30 cellular contexts compared by ENCODE assay signal in the genomic region with DNA sequence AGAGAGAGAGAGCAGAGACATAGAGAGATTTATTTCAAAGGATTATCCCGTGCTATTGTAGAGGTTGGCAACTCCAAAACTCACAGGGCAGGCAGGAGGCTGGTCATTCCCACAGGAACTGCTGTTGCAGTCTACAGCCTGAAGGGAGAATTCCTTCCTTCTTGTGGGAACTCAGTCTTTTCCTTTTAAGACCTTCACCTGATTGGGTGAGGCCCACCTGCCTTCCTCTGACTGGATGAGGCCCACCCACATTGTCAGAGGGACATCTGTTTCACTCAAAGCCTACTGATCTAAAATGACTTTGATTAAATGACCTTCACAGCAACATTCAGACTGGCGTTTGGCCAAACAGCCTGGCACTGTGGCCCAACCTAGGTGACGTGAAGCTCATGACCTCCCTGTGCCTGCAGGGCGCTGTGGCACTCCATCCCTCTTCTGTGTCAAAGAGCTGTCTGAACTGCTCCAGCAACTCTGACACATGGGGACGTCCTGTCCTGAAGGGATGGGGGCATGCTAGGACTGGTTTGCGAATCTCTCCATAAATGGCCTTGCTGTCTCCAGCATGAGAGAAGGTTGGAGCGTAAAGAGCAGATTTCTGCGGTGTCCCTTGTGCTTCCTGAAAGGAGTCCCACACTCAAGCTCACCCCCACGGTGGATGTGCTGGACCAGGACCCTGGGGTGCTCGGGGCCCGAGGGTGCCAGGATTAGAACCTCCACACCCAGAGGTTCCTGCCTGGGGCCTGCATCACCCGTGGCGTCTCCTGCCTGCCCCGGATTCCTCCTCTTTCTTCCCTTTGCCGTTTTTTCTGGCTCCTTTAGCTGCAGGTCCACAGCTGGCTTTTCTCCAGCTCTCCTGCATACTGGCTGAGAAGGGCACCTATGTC. TPM values are rescaled to one million over a fixed set of nuclear protein-coding genes. Genes with fewer than 3 reads are reported as not detected.
DNase-seq lines count a peak whose midpoint lies in the region; ATAC-seq, FAIRE-seq and TF ChIP-seq lines count a peak whose summit lies in the region.
"Had no signal": no experiment of that assay in that cellular context is flagged by ENCODE, and none has a peak within 500 bp of the region (broad histone marks: within the 10 kb centered on the region; RNA-seq: fewer than 3 reads in every experiment).

No MANE protein-coding gene starts in this region.

- no peak overlapping the region for H2BK120ac ChIP-seq in H1 (replicated peaks; ENCODE audit: low read depth, low read length)

- WGBS in H1 (ENCODE audit: extremely low coverage in 1 of 2, insufficient coverage in 1 of 2, insufficient read length in 1 of 2, insufficient replicate concordance in 2 of 2, low coverage in 1 of 2, low lambda C conversion rate in 2 of 2, missing lambda C conversion rate in 1 of 2), 2 experiments, result 82% methylated on average over 15 of the region's 15 CpGs; no CpG with 5 or more reads in 1 of the 2 experiments

- no peak overlapping the region for H2BK5ac ChIP-seq in H1 (ENCODE audit: low read depth, low read length)

- no peak overlapping the region for H3K4ac ChIP-seq in H1 (replicated peaks; ENCODE audit: insufficient read length, low read depth, low read length)

- ATAC-seq in HCT116 (peak; percentile 41; the same call in 1 of the 2 replicates), mucosa of descending colon (no peak)
- ATAC-seq: activated T-cell treated with anti-CD3 and anti-CD28 coated beads, Interleukin-2, amount 50 U/mL, for 4 hours; stimulated activated naive B cell treated with anti-CD40 and anti-IgM and Interleukin-4, amounts not matched to agents 10 μg/mL and 1 μg/mL and 100 μg/mL, for 72 hours; T-helper 17 cell had no signal

- no peak overlapping the region for H4K91ac ChIP-seq in H1 (replicated peaks; ENCODE audit: insufficient read length, low read length)

- H3K27me3 ChIP-seq in HCT116 (ENCODE audit: insufficient read depth, low read length) (no peaks in the 10 kb centered on the region), H1 (replicated peaks in 1 of 4; ENCODE audit: control insufficient read depth in 3 of 4, extremely low read depth in 1 of 4, insufficient read depth in 3 of 4, low read length in 3 of 4) (peaks cover 0 to 8% (median 6%) of the 10 kb centered on the region in 4 experiments; a peak in 4 of 7 replicates)
- H3K27me3 ChIP-seq: Peyer's patch had no signal

- H4K8ac ChIP-seq in H1 (ENCODE audit: extremely low read depth, insufficient read depth, low read length), result no peak overlapping the region

- H3K27ac ChIP-seq in HCT116 (ENCODE audit: low read depth, low read length) (no peak overlapping the region), H1 (ENCODE audit: low read depth, low read length) (no peak overlapping the region), caudate nucleus (ENCODE audit: low read depth, low read length) (no peak overlapping the region)
- H3K27ac ChIP-seq: brain microvascular endothelial cell, coronary artery, Peyer's patch, suprapubic skin had no signal

- TF ChIP-seq CTCF in HCT116 (IDR thresholded peaks at IDR 0.05 in 2 of 3, conservative IDR thresholded peaks at IDR 0.05 in 1 of 3; ENCODE audit: borderline replicate concordance in 1 of 3, insufficient read depth in 1 of 3, low read depth in 2 of 3, low read length in 2 of 3), result 0 out of 6 replicates have a peak, but pooled peaks of 1 of the 3 experiments have one; percentile 4
- no peak for TF ChIP-seq CTCF in H1 (IDR thresholded peaks at IDR 0.05; ENCODE audit: control extremely low read depth in 1 of 3, insufficient read depth in 1 of 3, low read depth in 1 of 3, low read length in 3 of 3)
- TF ChIP-seq CTCF in mucosa of descending colon (IDR thresholded peaks at IDR 0.05), result no peak

- TF ChIP-seq POLR2A in HCT116 (IDR thresholded peaks at IDR 0.05; ENCODE audit: borderline replicate concordance, extremely low read depth, insufficient read depth, insufficient read length) (no peak), H1 (IDR thresholded peaks at IDR 0.05; ENCODE audit: control extremely low read depth in 1 of 2, low read depth in 2 of 2, low read length in 2 of 2) (no peak)

- H3K23me2 ChIP-seq in H1 (ENCODE audit: low read depth, low read length), result no peaks in the 10 kb centered on the region

- no peak overlapping the region for H3K23ac ChIP-seq in H1 (ENCODE audit: insufficient read length)

- no peak overlapping the region for H2AK5ac ChIP-seq in H1 (ENCODE audit: low read depth, low read length)

- H2AFZ ChIP-seq in HCT116 (ENCODE audit: low read depth, low read length, poor library complexity, severe bottlenecking) (no peak overlapping the region), H1 (ENCODE audit: low read length) (no peak overlapping the region)

- no peak for TF ChIP-seq EP300 in H1 (IDR thresholded peaks at IDR 0.05; ENCODE audit: borderline replicate concordance in 1 of 2, low read depth in 2 of 2, low read length in 2 of 2)

- H3K36me3 ChIP-seq in HCT116 (ENCODE audit: control insufficient read depth in 1 of 2, insufficient read depth in 2 of 2, low read length in 2 of 2) (no peaks in the 10 kb centered on the region), H1 (ENCODE audit: control insufficient read depth in 2 of 4, insufficient read depth in 4 of 4, low read length in 3 of 4) (no peaks in the 10 kb centered on the region), mucosa of descending colon (ENCODE audit: low read depth) (no peaks in the 10 kb centered on the region)
- H3K36me3 ChIP-seq: brain microvascular endothelial cell, Peyer's patch, suprapubic skin had no signal

- no peak overlapping the region for H4K5ac ChIP-seq in H1 (ENCODE audit: insufficient read length, low read depth, low read length)

- H3K4me2 ChIP-seq in HCT116 (ENCODE audit: low read length) (no peak overlapping the region), H1 (ENCODE audit: insufficient read depth in 1 of 2, low read depth in 2 of 2, low read length in 2 of 2) (no peak overlapping the region)

- no peak overlapping the region for H3K56ac ChIP-seq in H1 (replicated peaks; ENCODE audit: insufficient read length, low read depth, low read length)

- RAD21 ChIA-PET in HCT116 (lab: Charles Lee; ENCODE audit: low non-redundant PET in 1 of 2, low total read pairs in 2 of 2, uncharacterized antibody in 2 of 2, unreplicated experiment in 2 of 2), result interaction anchor here in 1 of 2 experiments (0.6 kb wide), 1 partner anchor 183 kb away, joined by 3 read pairs; no protein-coding TSS in a partner anchor

- H4K20me1 ChIP-seq in HCT116 (ENCODE audit: insufficient read depth), result no peaks in the 10 kb centered on the region
- no peaks in the 10 kb centered on the region for H4K20me1 ChIP-seq in H1 (replicated peaks in 1 of 2; ENCODE audit: control insufficient read depth in 1 of 2, insufficient read depth in 2 of 2, low read length in 2 of 2)

- no peak overlapping the region for H3K18ac ChIP-seq in H1 (ENCODE audit: extremely low read depth, low read length)

- intact Hi-C loops in HCT116 (cut with micrococcal nuclease) (loop anchor here (5.0 kb wide), 1 partner anchor 232 kb away; no protein-coding TSS in a partner anchor), mucosa of descending colon (cut with DNase I, micrococcal nuclease) (loop anchor here in 1 of 2 donors (5.0 kb wide), 1 partner anchor 182 kb away; the partner anchor contains the start of gene SYT8)

- H2BK15ac ChIP-seq in H1 (ENCODE audit: low read length), result no peak overlapping the region; the same call in 1 of the 2 replicates

- H3K9ac ChIP-seq in HCT116 (ENCODE audit: low read length) (no peak overlapping the region), H1 (replicated peaks in 1 of 4; ENCODE audit: extremely low read depth in 1 of 4, low read depth in 3 of 4, low read length in 3 of 4) (no peak overlapping the region)

- H2BK20ac ChIP-seq in H1 (ENCODE audit: low read length), result no peak overlapping the region

- DNase-seq in NCI-H2029 (lab: John Stamatoyannopoulos, UW), result peak; percentile 44
- DNase-seq in NCI-H2029 treated with DMSO at 0.1 percent for 48 hours (lab: John Stamatoyannopoulos, UW), result no peak
- DNase-seq in HCT116 (ENCODE audit: low read depth, low spot score), result no peak
- DNase-seq in H1 (ENCODE audit: low read depth in 1 of 2, low spot score in 2 of 2), result no peak
- DNase-seq in mucosa of descending colon, result peak in 2 of 3 donors; percentile 4 to 29
- DNase-seq in islet precursor cell, result no peak
- no peak for DNase-seq in caudate nucleus (lab: John Stamatoyannopoulos, UW)
- DNase-seq in iPS-NIHi7 (ENCODE audit: extremely low spot score), result no peak
- DNase-seq: activated CD4-positive, alpha-beta T cell treated with anti-CD3 and anti-CD28 coated beads for 48 hours; activated T-cell treated with anti-CD3 and anti-CD28 coated beads, Interleukin-2, amount 50 U/mL, for 4 hours; AML-193; brain microvascular endothelial cell; DND-41; HCEC 1CT; IMR-90; mesenchymal stem cell; naive B cell; NCI-H1417 treated with DMSO at 0.1 percent for 48 hours; NCI-H2171 treated with DMSO at 0.1 percent for 48 hours; NCI-H524; nucleus accumbens; stimulated activated CD4-positive, alpha-beta T cell treated with anti-CD3 and anti-CD28 coated beads, Interleukin-12 subunit alpha, Interleukin-12 subunit beta, amount 100 ng/mL, for 4 hours; stimulated activated CD4-positive, alpha-beta T cell treated with anti-CD3 and anti-CD28 coated beads, Interleukin-4, amount 100 ng/mL, for 24 hours; stimulated activated naive B cell treated with anti-CD40 and anti-IgM and Interleukin-4, amounts not matched to agents 10 μg/mL and 1 μg/mL and 100 μg/mL, for 72 hours; T-helper 17 cell had no signal

- no peak for FAIRE-seq in H1 (lab: Jason Lieb, UNC)

- H2BK12ac ChIP-seq in H1 (ENCODE audit: low read depth, low read length), result 0 out of 2 replicates have a peak overlapping the region, but pooled peaks have one; percentile 43

- H3K4me1 ChIP-seq in HCT116 (ENCODE audit: control insufficient read depth in 1 of 2, insufficient read depth in 2 of 2, low read length in 2 of 2) (peaks cover 0 to 7% of the 10 kb centered on the region in 2 experiments; a peak in 3 of 4 replicates), H1 (replicated peaks in 1 of 4; ENCODE audit: control insufficient read depth in 3 of 4, insufficient read depth in 4 of 4, low read length in 3 of 4) (peaks cover 0 to 6% (median 2%) of the 10 kb centered on the region in 4 experiments; a peak in 3 of 7 replicates), mucosa of descending colon (ENCODE audit: low read depth) (no peaks in the 10 kb centered on the region)

- H3K14ac ChIP-seq in H1 (ENCODE audit: insufficient read length), result no peak overlapping the region

- no peaks in the 10 kb centered on the region for H3K9me2 ChIP-seq in HCT116 (ENCODE audit: insufficient read depth)

- H3K4me3 ChIP-seq in HCT116 (replicated peaks in 1 of 2; ENCODE audit: low read depth in 1 of 2, low read length in 2 of 2) (no peak overlapping the region), H1 (ENCODE audit: extremely low read depth in 1 of 4, insufficient read depth in 2 of 4, low read depth in 3 of 4, low read length in 4 of 4) (no peak overlapping the region), mucosa of descending colon (no peak overlapping the region)
- H3K4me3 ChIP-seq: coronary artery, Peyer's patch, suprapubic skin had no signal

- no peak for TF ChIP-seq RAD21 in HCT116 (IDR thresholded peaks at IDR 0.05; ENCODE audit: low read depth)
- TF ChIP-seq RAD21 in H1 (IDR thresholded peaks at IDR 0.05 in 1 of 2, conservative IDR thresholded peaks at IDR 0.05 in 1 of 2; ENCODE audit: low read depth in 2 of 2, low read length in 2 of 2), result no peak

- H3K79me2 ChIP-seq in HCT116 (ENCODE audit: insufficient read depth, low read length) (no peaks in the 10 kb centered on the region), H1 (ENCODE audit: control insufficient read depth in 1 of 2, insufficient read depth in 2 of 2, low read length in 2 of 2) (no peaks in the 10 kb centered on the region)

- POLR2A ChIA-PET in HCT116 (lab: Charles Lee) (no interaction called here), H1 (lab: Charles Lee; ENCODE audit: partially characterized antibody) (no interaction called here)

- BruUV-seq in HCT116 (replicated peaks; lab: Mats Ljungman, UMichigan), result no TSS peak

- no peaks in the 10 kb centered on the region for H3K79me1 ChIP-seq in H1 (ENCODE audit: low read depth, low read length)

- CTCF ChIA-PET in HCT116 (lab: Charles Lee) (interaction anchor here (1.1 to 1.7 kb wide), 4 partner anchors 11 to 501 kb away, joined by 3 to 11 read pairs (median 4); no protein-coding TSS in a partner anchor), H1 (lab: Charles Lee; ENCODE audit: partially characterized antibody) (interaction anchor here (0.7 to 10.1 kb wide), 12 partner anchors 11 to 626 kb away, joined by 3 to 166 read pairs (median 4); partner anchors contain the start of gene SYT8)

- H3K9me3 ChIP-seq in HCT116 (ENCODE audit: control insufficient read depth in 1 of 2, insufficient read depth in 1 of 2, low read depth in 1 of 2, low read length in 2 of 2) (no peaks in the 10 kb centered on the region), H1 (ENCODE audit: insufficient read depth in 2 of 2, low read depth in 1 of 2, low read length in 1 of 2) (no peaks in the 10 kb centered on the region), mucosa of descending colon (no peaks in the 10 kb centered on the region)
- H3K9me3 ChIP-seq: Peyer's patch, suprapubic skin had no signal

RNA-seq across cellular contexts. Expression of gene KRTAP5-5, which starts 20.7 kb away (rescaled TPM):
- total RNA-seq in HCT116 (2021; ENCODE audit: unreplicated experiment), result not detected
- polyA plus RNA-seq in HCT116 (2012), result not detected in 2 replicates
- total RNA-seq in H1 (2021; fragmentation: NEBNext Ultra II Directional; extraction: Animal tissue kit (Norgen Biotek cat#: 25700)), result not detected in 2 replicates
- polyA plus RNA-seq in H1 (2011; rRNA removed), result 0.09 TPM in 1 of 2 replicates, not detected in the other
- not detected for polyA plus RNA-seq in H1 (2011; cell fraction: cytosol; rRNA removed)
- polyA plus RNA-seq in H1 (2011; cell fraction: nucleus; rRNA removed), result not detected
- not detected in 4 replicates for polyA plus RNA-seq in H1 (2012, experiment 1 of 2)
- not detected for polyA plus RNA-seq in H1 (2012, experiment 2 of 2)
- polyA plus RNA-seq in H1 (2013, experiment 1 of 2), result not detected
- not detected for polyA plus RNA-seq in H1 (2013, experiment 2 of 2)
- not detected in 2 replicates for polyA minus RNA-seq in H1 (2011; rRNA and poly(A)+ RNA removed)
- not detected for polyA minus RNA-seq in H1 (2011; cell fraction: cytosol; rRNA and poly(A)+ RNA removed)
- not detected for polyA minus RNA-seq in H1 (2011; cell fraction: nucleus; rRNA and poly(A)+ RNA removed)
- 1 to 10 TPM in 1 of 3 donors, under 1 TPM in 2; 0.32 to 1.6 (median 0.75) TPM for total RNA-seq in mucosa of descending colon
- total RNA-seq: activated T-cell treated with anti-CD3 and anti-CD28 coated beads, Interleukin-2, amount 50 U/mL, for 4 hours; IMR-90; Peyer's patch; renal cortical epithelial cell; T-helper 17 cell; urinary bladder had no signal
- polyA plus RNA-seq: IMR-90, urinary bladder had no signal

RNA-seq across cellular contexts. Expression of gene KRTAP5-4, which starts 28.3 kb away (rescaled TPM):
- total RNA-seq in HCT116 (2021; ENCODE audit: unreplicated experiment), result not detected
- not detected in 2 replicates for polyA plus RNA-seq in HCT116 (2012)
- total RNA-seq in H1 (2021; fragmentation: NEBNext Ultra II Directional; extraction: Animal tissue kit (Norgen Biotek cat#: 25700)), result not detected in 2 replicates
- polyA plus RNA-seq in H1 (2011; rRNA removed), result not detected in 2 replicates
- not detected for polyA plus RNA-seq in H1 (2011; cell fraction: cytosol; rRNA removed)
- not detected for polyA plus RNA-seq in H1 (2011; cell fraction: nucleus; rRNA removed)
- not detected in 4 replicates for polyA plus RNA-seq in H1 (2012, experiment 1 of 2)
- not detected for polyA plus RNA-seq in H1 (2012, experiment 2 of 2)
- not detected for polyA plus RNA-seq in H1 (2013, experiment 1 of 2)
- not detected for polyA plus RNA-seq in H1 (2013, experiment 2 of 2)
- not detected in 2 replicates for polyA minus RNA-seq in H1 (2011; rRNA and poly(A)+ RNA removed)
- polyA minus RNA-seq in H1 (2011; cell fraction: cytosol; rRNA and poly(A)+ RNA removed), result not detected
- not detected for polyA minus RNA-seq in H1 (2011; cell fraction: nucleus; rRNA and poly(A)+ RNA removed)
- not detected for total RNA-seq in mucosa of descending colon
- total RNA-seq: activated T-cell treated with anti-CD3 and anti-CD28 coated beads, Interleukin-2, amount 50 U/mL, for 4 hours; IMR-90; Peyer's patch; renal cortical epithelial cell; T-helper 17 cell; urinary bladder had no signal
- polyA plus RNA-seq: IMR-90, urinary bladder had no signal

RNA-seq across cellular contexts. Expression of gene KRTAP5-3, which starts 42.0 kb away (rescaled TPM):
- total RNA-seq in HCT116 (2021; ENCODE audit: unreplicated experiment), result not detected
- not detected in 2 replicates for polyA plus RNA-seq in HCT116 (2012)
- total RNA-seq in H1 (2021; fragmentation: NEBNext Ultra II Directional; extraction: Animal tissue kit (Norgen Biotek cat#: 25700)), result not detected in 2 replicates
- not detected in 2 replicates for polyA plus RNA-seq in H1 (2011; rRNA removed)
- polyA plus RNA-seq in H1 (2011; cell fraction: cytosol; rRNA removed), result not detected
- polyA plus RNA-seq in H1 (2011; cell fraction: nucleus; rRNA removed), result not detected
- not detected in 4 replicates for polyA plus RNA-seq in H1 (2012, experiment 1 of 2)
- not detected for polyA plus RNA-seq in H1 (2012, experiment 2 of 2)
- polyA plus RNA-seq in H1 (2013, experiment 1 of 2), result not detected
- not detected for polyA plus RNA-seq in H1 (2013, experiment 2 of 2)
- polyA minus RNA-seq in H1 (2011; rRNA and poly(A)+ RNA removed), result not detected in 2 replicates
- not detected for polyA minus RNA-seq in H1 (2011; cell fraction: cytosol; rRNA and poly(A)+ RNA removed)
- polyA minus RNA-seq in H1 (2011; cell fraction: nucleus; rRNA and poly(A)+ RNA removed), result not detected
- not detected for total RNA-seq in mucosa of descending colon
- total RNA-seq: activated T-cell treated with anti-CD3 and anti-CD28 coated beads, Interleukin-2, amount 50 U/mL, for 4 hours; IMR-90; Peyer's patch; renal cortical epithelial cell; T-helper 17 cell; urinary bladder had no signal
- polyA plus RNA-seq: IMR-90, urinary bladder had no signal

RNA-seq across cellular contexts. Expression of gene KRTAP5-6, which starts 46.7 kb away (rescaled TPM):
- not detected for total RNA-seq in HCT116 (2021; ENCODE audit: unreplicated experiment)
- not detected in 2 replicates for polyA plus RNA-seq in HCT116 (2012)
- not detected in 2 replicates for total RNA-seq in H1 (2021; fragmentation: NEBNext Ultra II Directional; extraction: Animal tissue kit (Norgen Biotek cat#: 25700))
- polyA plus RNA-seq in H1 (2011; rRNA removed), result not detected in 2 replicates
- not detected for polyA plus RNA-seq in H1 (2011; cell fraction: cytosol; rRNA removed)
- polyA plus RNA-seq in H1 (2011; cell fraction: nucleus; rRNA removed), result not detected
- polyA plus RNA-seq in H1 (2012, experiment 1 of 2), result not detected in 4 replicates
- not detected for polyA plus RNA-seq in H1 (2012, experiment 2 of 2)
- polyA plus RNA-seq in H1 (2013, experiment 1 of 2), result not detected
- polyA plus RNA-seq in H1 (2013, experiment 2 of 2), result not detected
- polyA minus RNA-seq in H1 (2011; rRNA and poly(A)+ RNA removed), result not detected in 2 replicates
- not detected for polyA minus RNA-seq in H1 (2011; cell fraction: cytosol; rRNA and poly(A)+ RNA removed)
- not detected for polyA minus RNA-seq in H1 (2011; cell fraction: nucleus; rRNA and poly(A)+ RNA removed)
- total RNA-seq in mucosa of descending colon, result not detected
- total RNA-seq: activated T-cell treated with anti-CD3 and anti-CD28 coated beads, Interleukin-2, amount 50 U/mL, for 4 hours; IMR-90; Peyer's patch; renal cortical epithelial cell; T-helper 17 cell; urinary bladder had no signal
- polyA plus RNA-seq: IMR-90, urinary bladder had no signal

RNA-seq across cellular contexts. Expression of gene KRTAP5-2, which starts 52.2 kb away (rescaled TPM):
- not detected for total RNA-seq in HCT116 (2021; ENCODE audit: unreplicated experiment)
- polyA plus RNA-seq in HCT116 (2012), result 0.05 and 0.06 TPM in 2 replicates
- not detected in 2 replicates for total RNA-seq in H1 (2021; fragmentation: NEBNext Ultra II Directional; extraction: Animal tissue kit (Norgen Biotek cat#: 25700))
- polyA plus RNA-seq in H1 (2011; rRNA removed), result not detected in 2 replicates
- not detected for polyA plus RNA-seq in H1 (2011; cell fraction: cytosol; rRNA removed)
- polyA plus RNA-seq in H1 (2011; cell fraction: nucleus; rRNA removed), result not detected
- 0.25 TPM in 1 of 4 replicates, not detected in the others for polyA plus RNA-seq in H1 (2012, experiment 1 of 2)
- not detected for polyA plus RNA-seq in H1 (2012, experiment 2 of 2)
- not detected for polyA plus RNA-seq in H1 (2013, experiment 1 of 2)
- not detected for polyA plus RNA-seq in H1 (2013, experiment 2 of 2)
- not detected in 2 replicates for polyA minus RNA-seq in H1 (2011; rRNA and poly(A)+ RNA removed)
- not detected for polyA minus RNA-seq in H1 (2011; cell fraction: cytosol; rRNA and poly(A)+ RNA removed)
- not detected for polyA minus RNA-seq in H1 (2011; cell fraction: nucleus; rRNA and poly(A)+ RNA removed)
- not detected for total RNA-seq in mucosa of descending colon
- total RNA-seq: activated T-cell treated with anti-CD3 and anti-CD28 coated beads, Interleukin-2, amount 50 U/mL, for 4 hours; IMR-90; Peyer's patch; renal cortical epithelial cell; T-helper 17 cell; urinary bladder had no signal
- polyA plus RNA-seq: IMR-90, urinary bladder had no signal

Comparison
In these comparisons a context has a peak if more than half of its experiments do, and no peak if none do; other contexts are left out.
1. DNase-seq: peak in NCI-H2029 (single experiment) and mucosa of descending colon (2 of 3); none in NCI-H2029 treated with DMSO at 0.1 percent for 48 hours (single experiment), HCT116 (single experiment), H1 (0 of 2), islet precursor cell (single experiment), caudate nucleus (0 of 61) and iPS-NIHi7 (single experiment).